ENCODE assay signal across 29 cellular contexts in the genomic region with DNA sequence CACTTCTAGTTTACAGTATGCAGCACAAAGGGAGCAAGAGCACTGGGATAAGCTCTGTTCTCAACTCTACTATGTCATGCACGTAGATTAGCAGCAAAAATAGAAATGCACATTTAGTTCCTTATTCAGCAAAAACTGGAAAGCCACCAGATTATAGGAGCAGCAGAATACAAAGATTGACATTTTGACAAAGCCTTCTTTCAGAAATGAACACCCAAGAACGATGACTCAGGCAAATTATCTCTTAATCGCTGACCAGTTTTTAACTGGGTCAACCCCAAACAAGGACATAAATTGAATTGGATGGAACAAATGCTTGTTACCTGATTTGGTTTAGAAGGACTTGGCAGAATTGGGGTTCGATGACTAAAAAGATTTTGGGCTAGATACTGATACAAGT.
"Had no signal": no experiment of that assay in that cellular context is flagged by ENCODE, and none has a peak within 500 bp of the region (broad histone marks: within the 10 kb centered on the region; RNA-seq: fewer than 3 reads in every experiment).

No MANE protein-coding gene starts in this region.

- H3K9me3 ChIP-seq: MG63 had no signal

- DNase-seq: activated CD4-positive, alpha-beta memory T cell treated with anti-CD3 and anti-CD28 coated beads, Interleukin-2, amount 10 ng/mL, durations not matched to agents 7 days and 5 days; activated CD4-positive, alpha-beta T cell treated with anti-CD3 and anti-CD28 coated beads for 1 hour; activated CD4-positive, alpha-beta T cell treated with anti-CD3 and anti-CD28 coated beads for 48 hours; activated CD4-positive, CD25-positive, alpha-beta regulatory T cell; activated CD8-positive, alpha-beta memory T cell treated with anti-CD3 and anti-CD28 coated beads for 24 hours; activated CD8-positive, alpha-beta memory T cell treated with anti-CD3 and anti-CD28 coated beads, Interleukin-2, amount 10 ng/mL, durations not matched to agents 7 days and 5 days; activated CD8-positive, alpha-beta memory T cell treated with anti-CD3 and anti-CD28 coated beads, Interleukin-2, amount 50 U/mL, for 48 hours; activated effector memory CD4-positive, alpha-beta T cell treated with Interleukin-2 at 50 U/mL for 16 hours; activated naive CD4-positive, alpha-beta T cell treated with anti-CD3 and anti-CD28 coated beads, Interleukin-2, amount 10 ng/mL, durations not matched to agents 7 days and 5 days; activated naive CD8-positive, alpha-beta T cell treated with anti-CD3 and anti-CD28 coated beads, Interleukin-2, amount 50 U/mL, for 24 hours; activated T-cell treated with anti-CD3 and anti-CD28 coated beads, Interleukin-2, amount 50 U/mL, for 48 hours; anterior cingulate cortex; brain microvascular endothelial cell; central memory CD4-positive, alpha-beta T cell; Kasumi-1; MG63; NCI-H1048; NCI-H1105 treated with DMSO at 0.1 percent for 48 hours; NCI-H1436; NCI-H1694; NCI-H1930; NCI-H2081 treated with DMSO at 0.1 percent for 48 hours; NCI-H345; NCI-H524 treated with DMSO at 0.1 percent for 48 hours; NK-92 treated with Interleukin-12 subunit alpha and Interleukin-12 subunit beta, amount 100 ng/mL, for 24 hours; Right ventricle myocardium superior; SW 1271; T1000; WERI-Rb-1 had no signal

- H3K27me3 ChIP-seq: brain microvascular endothelial cell, MG63 had no signal

- H3K27ac ChIP-seq: brain microvascular endothelial cell, WERI-Rb-1 had no signal

- ATAC-seq: activated CD8-positive, alpha-beta memory T cell treated with anti-CD3 and anti-CD28 coated beads, Interleukin-2, amount 10 ng/mL, durations not matched to agents 7 days and 5 days; activated naive CD8-positive, alpha-beta T cell treated with anti-CD3 and anti-CD28 coated beads, Interleukin-2, amount 50 U/mL, for 24 hours had no signal

- H3K36me3 ChIP-seq: brain microvascular endothelial cell, MG63, WERI-Rb-1 had no signal

- H3K4me3 ChIP-seq: MG63 had no signal
